ENCODE assay signal across 1 cellular context in genomic region chr22:50485221-50486131, GRCh38.
A peak's percentile ranks its signal among the peaks of the same experiment; 100 is the strongest.
TF ChIP-seq lines count a peak whose summit lies in the region.

No MANE protein-coding gene starts in this region.

TF ChIP-seq in HepG2, 621 proteins besides CTCF, POLR2A, EP300 and RAD21 (continued from another document and continues in another):
- TF ChIP-seq NFKBIZ (CRISPR knock-in tag; IDR thresholded peaks at IDR 0.05) (0 out of 2 replicates have a peak, but pooled peaks have one; percentile 21), RFXANK (CRISPR knock-in tag; IDR thresholded peaks at IDR 0.05) (no peak), ZNF747 (CRISPR knock-in tag; IDR thresholded peaks at IDR 0.05; ENCODE audit: borderline replicate concordance) (no peak), ZNF83 (CRISPR knock-in tag; IDR thresholded peaks at IDR 0.05; ENCODE audit: borderline replicate concordance) (no peak), FOXC1 (CRISPR knock-in tag; IDR thresholded peaks at IDR 0.05; ENCODE audit: borderline replicate concordance) (peak; percentile 85; the same call in 1 of the 2 replicates), SMAD1 (CRISPR knock-in tag; IDR thresholded peaks at IDR 0.05; ENCODE audit: borderline replicate concordance, low read depth) (no peak), MTF1 (CRISPR knock-in tag; IDR thresholded peaks at IDR 0.05) (no peak), ZNF343 (CRISPR knock-in tag; IDR thresholded peaks at IDR 0.05) (no peak), FOXO4 (CRISPR knock-in tag; conservative IDR thresholded peaks at IDR 0.05) (no peak), DMAP1 (CRISPR knock-in tag; IDR thresholded peaks at IDR 0.05) (peak; percentile 38; the same call in 1 of the 2 replicates), SMARCE1 (IDR thresholded peaks at IDR 0.05; ENCODE audit: borderline replicate concordance) (no peak), ZNF549 (CRISPR knock-in tag; IDR thresholded peaks at IDR 0.05) (no peak), MTA1 (CRISPR knock-in tag; IDR thresholded peaks at IDR 0.05; ENCODE audit: borderline replicate concordance) (peak; percentile 48; the same call in 1 of the 2 replicates), ARID2 (CRISPR knock-in tag; IDR thresholded peaks at IDR 0.05; ENCODE audit: borderline replicate concordance) (peak; percentile 96), ZFAT (CRISPR knock-in tag; conservative IDR thresholded peaks at IDR 0.05) (no peak), ATF7 (IDR thresholded peaks at IDR 0.05) (no peak), ATF7 (CRISPR knock-in tag; IDR thresholded peaks at IDR 0.05) (peak; percentile 56), MXD1 (CRISPR knock-in tag; IDR thresholded peaks at IDR 0.05) (peak; percentile 54; the same call in 1 of the 2 replicates), DR1 (CRISPR knock-in tag; IDR thresholded peaks at IDR 0.05) (no peak), ZNF451 (CRISPR knock-in tag; IDR thresholded peaks at IDR 0.05) (no peak), USF2 (IDR thresholded peaks at IDR 0.05; ENCODE audit: low read depth, low read length) (peak; percentile 94), USF2 (CRISPR knock-in tag; IDR thresholded peaks at IDR 0.05; ENCODE audit: borderline replicate concordance) (peak; percentile 92; the same call in 1 of the 2 replicates), SIN3A (IDR thresholded peaks at IDR 0.05; ENCODE audit: borderline replicate concordance, low read depth, low read length) (no peak), HES4 (CRISPR knock-in tag; IDR thresholded peaks at IDR 0.05; ENCODE audit: borderline replicate concordance) (0 out of 2 replicates have a peak, but pooled peaks have one; percentile 39), ZNF354B (CRISPR knock-in tag; IDR thresholded peaks at IDR 0.05) (0 out of 2 replicates have a peak, but pooled peaks have one; percentile 24), ZSCAN20 (CRISPR knock-in tag; IDR thresholded peaks at IDR 0.05; ENCODE audit: borderline replicate concordance) (no peak), GZF1 (CRISPR knock-in tag; IDR thresholded peaks at IDR 0.05) (no peak), ZNF230 (CRISPR knock-in tag; IDR thresholded peaks at IDR 0.05) (no peak), BRCA1 (CRISPR knock-in tag; IDR thresholded peaks at IDR 0.05) (no peak), THAP9 (CRISPR knock-in tag; IDR thresholded peaks at IDR 0.05; ENCODE audit: borderline replicate concordance) (no peak; the same call in 1 of the 2 replicates), ZFX (CRISPR knock-in tag; IDR thresholded peaks at IDR 0.05; ENCODE audit: low read depth) (no peak), SP2 (CRISPR knock-in tag; IDR thresholded peaks at IDR 0.05) (peak; percentile 22; the same call in 1 of the 2 replicates), ZBTB46 (CRISPR knock-in tag; IDR thresholded peaks at IDR 0.05; ENCODE audit: borderline replicate concordance) (no peak), IRF2 (CRISPR knock-in tag; IDR thresholded peaks at IDR 0.05) (peak; percentile 58; the same call in 1 of the 2 replicates), ARNT2 (CRISPR knock-in tag; IDR thresholded peaks at IDR 0.05; ENCODE audit: low read depth) (peak; percentile 23; the same call in 1 of the 2 replicates), ZFP82 (CRISPR knock-in tag; IDR thresholded peaks at IDR 0.05; ENCODE audit: borderline replicate concordance) (no peak), KLF16 (CRISPR knock-in tag; IDR thresholded peaks at IDR 0.05) (peak in 1 of 2 experiments; percentile 82; a peak in 2 of 4 replicates), MEIS1 (CRISPR knock-in tag; IDR thresholded peaks at IDR 0.05; ENCODE audit: borderline replicate concordance) (0 out of 2 replicates have a peak, but pooled peaks have one; percentile 37), MXD4 (CRISPR knock-in tag; IDR thresholded peaks at IDR 0.05) (no peak; the same call in 1 of the 2 replicates), REXO4 (CRISPR knock-in tag; IDR thresholded peaks at IDR 0.05; ENCODE audit: borderline replicate concordance) (0 out of 2 replicates have a peak, but pooled peaks have one; percentile 49), STAT5B (CRISPR knock-in tag; IDR thresholded peaks at IDR 0.05) (no peak), ONECUT2 (CRISPR knock-in tag; IDR thresholded peaks at IDR 0.05) (no peak), NAIF1 (CRISPR knock-in tag; IDR thresholded peaks at IDR 0.05; ENCODE audit: borderline replicate concordance) (no peak), CBFB (CRISPR knock-in tag; IDR thresholded peaks at IDR 0.05) (no peak), ZNF724P (CRISPR knock-in tag; IDR thresholded peaks at IDR 0.05; ENCODE audit: borderline replicate concordance) (no peak; the same call in 1 of the 2 replicates), ZSCAN29 (CRISPR knock-in tag; conservative IDR thresholded peaks at IDR 0.05) (no peak), ELF3 (CRISPR knock-in tag; IDR thresholded peaks at IDR 0.05) (no peak), NFE2L1 (CRISPR knock-in tag; IDR thresholded peaks at IDR 0.05; ENCODE audit: borderline replicate concordance) (no peak), KDM1A (CRISPR knock-in tag; IDR thresholded peaks at IDR 0.05) (no peak), SNAPC4 (CRISPR knock-in tag; IDR thresholded peaks at IDR 0.05) (no peak), IKZF1 (IDR thresholded peaks at IDR 0.05) (no peak), HDAC1 (CRISPR knock-in tag; IDR thresholded peaks at IDR 0.05) (peak; percentile 67), BCL6 (CRISPR knock-in tag; IDR thresholded peaks at IDR 0.05) (no peak; the same call in 1 of the 2 replicates), SALL2 (CRISPR knock-in tag; IDR thresholded peaks at IDR 0.05) (peak; percentile 64), ZNF768 (CRISPR knock-in tag; IDR thresholded peaks at IDR 0.05) (no peak), PLRG1 (conservative IDR thresholded peaks at IDR 0.05) (no peak), PAX8 (CRISPR knock-in tag; IDR thresholded peaks at IDR 0.05; ENCODE audit: borderline replicate concordance) (no peak), JUNB (CRISPR knock-in tag; IDR thresholded peaks at IDR 0.05; ENCODE audit: borderline replicate concordance) (peak; percentile 79; the same call in 1 of the 2 replicates), DDIT3 (CRISPR knock-in tag; IDR thresholded peaks at IDR 0.05) (no peak), CBX2 (IDR thresholded peaks at IDR 0.05; ENCODE audit: low read depth, low read length) (no peak), CBX2 (CRISPR knock-in tag; IDR thresholded peaks at IDR 0.05; ENCODE audit: low read depth) (no peak), ZNF33B (CRISPR knock-in tag; IDR thresholded peaks at IDR 0.05) (no peak; the same call in 1 of the 2 replicates), BORCS8-MEF2B (CRISPR knock-in tag; IDR thresholded peaks at IDR 0.05) (peak; percentile 90), ZSCAN30 (CRISPR knock-in tag; IDR thresholded peaks at IDR 0.05) (no peak), ZNF460 (CRISPR knock-in tag; IDR thresholded peaks at IDR 0.05; ENCODE audit: borderline replicate concordance) (no peak), ZNF678 (CRISPR knock-in tag; IDR thresholded peaks at IDR 0.05) (0 out of 2 replicates have a peak, but pooled peaks have one; percentile 37), NR3C1 (CRISPR knock-in tag; IDR thresholded peaks at IDR 0.05) (no peak), ZNF496 (CRISPR knock-in tag; IDR thresholded peaks at IDR 0.05; ENCODE audit: insufficient replicate concordance) (no peak)
